ENCODE assay signal across 11 cellular contexts in genomic region chr17:80068301-80069160, GRCh38. TPM values are rescaled to one million over a fixed set of nuclear protein-coding genes. Genes with fewer than 3 reads are reported as not detected.
DNase-seq lines count a peak whose midpoint lies in the region; ATAC-seq and TF ChIP-seq lines count a peak whose summit lies in the region.
"Had no signal": no experiment of that assay in that cellular context is flagged by ENCODE, and none has a peak within 500 bp of the region (broad histone marks: within the 10 kb centered on the region; RNA-seq: fewer than 3 reads in every experiment).

No MANE protein-coding gene starts in this region.

- no peak for TF ChIP-seq POLR2A in Peyer's patch (IDR thresholded peaks at IDR 0.05)

- H3K4me1 ChIP-seq in Peyer's patch (peaks cover 0 to 16% (median 0%) of the 10 kb centered on the region in 4 donors), esophagus (ENCODE audit: control insufficient read depth in 2 of 2, insufficient read depth in 2 of 2, low read length in 1 of 2) (peaks cover 10 to 17% of the 10 kb centered on the region in 2 donors), mucosa of descending colon (ENCODE audit: low read depth) (peaks cover 3% of the 10 kb centered on the region), upper lobe of right lung (peaks cover 34% of the 10 kb centered on the region)

- intact Hi-C loops in mucosa of descending colon (cut with DNase I, micrococcal nuclease): no loop called here
- intact Hi-C loops in upper lobe of right lung (cut with DNase I): no loop called here

- no peaks in the 10 kb centered on the region for H3K36me3 ChIP-seq in Peyer's patch
- H3K36me3 ChIP-seq in esophagus (ENCODE audit: control insufficient read depth in 2 of 2, insufficient read depth in 2 of 2, low read length in 1 of 2): no peaks in the 10 kb centered on the region
- H3K36me3 ChIP-seq in mucosa of descending colon (ENCODE audit: low read depth): no peaks in the 10 kb centered on the region
- no peaks in the 10 kb centered on the region for H3K36me3 ChIP-seq in upper lobe of right lung

- H3K27ac Mint-ChIP-seq in activated naive CD4-positive, alpha-beta T cell treated with anti-CD3 and anti-CD28 coated beads, Interleukin-2, amount 10 ng/mL, durations not matched to agents 7 days and 5 days: no peak overlapping the region
- H3K27ac Mint-ChIP-seq in stimulated activated naive B cell treated with anti-CD40 and anti-IgM and Interleukin-4, amounts not matched to agents 10 μg/mL and 1 μg/mL and 100 μg/mL, for 72 hours: no peak overlapping the region

- ATAC-seq in mucosa of descending colon (peak; percentile 21), upper lobe of right lung (peak; percentile 31), GM19023 (IDR thresholded peaks at IDR 0.05; ENCODE audit: unreplicated experiment) (no peak), HG03520 (IDR thresholded peaks at IDR 0.05; ENCODE audit: unreplicated experiment) (no peak)
- ATAC-seq in stimulated activated naive B cell treated with anti-CD40 and anti-IgM and Interleukin-4, amounts not matched to agents 10 μg/mL and 1 μg/mL and 100 μg/mL, for 72 hours (replicated peaks): no peak

- DNase-seq in Peyer's patch (no peak), mucosa of descending colon (no peak), upper lobe of right lung (no peak)
- DNase-seq in activated naive CD4-positive, alpha-beta T cell treated with anti-CD3 and anti-CD28 coated beads, Interleukin-2, amount 10 ng/mL, durations not matched to agents 7 days and 5 days: no peak
- DNase-seq in stimulated activated naive B cell treated with anti-CD40 and anti-IgM and Interleukin-4, amounts not matched to agents 10 μg/mL and 1 μg/mL and 100 μg/mL, for 72 hours: no peak
- DNase-seq: activated CD4-positive, CD25-positive, alpha-beta regulatory T cell; NCI-H446 treated with DMSO at 0.1 percent for 48 hours had no signal

- peaks cover 13% of the 10 kb centered on the region for H3K4me1 Mint-ChIP-seq in activated naive CD4-positive, alpha-beta T cell treated with anti-CD3 and anti-CD28 coated beads, Interleukin-2, amount 10 ng/mL, durations not matched to agents 7 days and 5 days
- peaks cover 0 to 4% of the 10 kb centered on the region in 2 donors for H3K4me1 Mint-ChIP-seq in stimulated activated naive B cell treated with anti-CD40 and anti-IgM and Interleukin-4, amounts not matched to agents 10 μg/mL and 1 μg/mL and 100 μg/mL, for 72 hours

- H3K9me3 Mint-ChIP-seq in activated naive CD4-positive, alpha-beta T cell treated with anti-CD3 and anti-CD28 coated beads, Interleukin-2, amount 10 ng/mL, durations not matched to agents 7 days and 5 days: no peaks in the 10 kb centered on the region
- no peaks in the 10 kb centered on the region for H3K9me3 Mint-ChIP-seq in stimulated activated naive B cell treated with anti-CD40 and anti-IgM and Interleukin-4, amounts not matched to agents 10 μg/mL and 1 μg/mL and 100 μg/mL, for 72 hours

- CTCF ChIA-PET in activated naive CD4-positive, alpha-beta T cell treated with anti-CD3 and anti-CD28 coated beads, Interleukin-2, amount 10 ng/mL, durations not matched to agents 7 days and 5 days (lab: Charles Lee): no interaction called here

- TF ChIP-seq CTCF in Peyer's patch (IDR thresholded peaks at IDR 0.05) (no peak), mucosa of descending colon (IDR thresholded peaks at IDR 0.05) (no peak), upper lobe of right lung (IDR thresholded peaks at IDR 0.05) (no peak)

- H3K27ac ChIP-seq in Peyer's patch (peak overlapping the region; percentile 14 to 79 (median 46)), esophagus (ENCODE audit: low read depth in 2 of 2, low read length in 1 of 2) (peak overlapping the region; percentile 47 to 77), upper lobe of right lung (peak overlapping the region; percentile 94)
- H3K27ac ChIP-seq: HL-60 had no signal

- no peak overlapping the region for H3K4me3 ChIP-seq in Peyer's patch
- no peak overlapping the region for H3K4me3 ChIP-seq in esophagus (ENCODE audit: low read depth in 1 of 2, low read length in 2 of 2)
- H3K4me3 ChIP-seq in mucosa of descending colon: no peak overlapping the region
- H3K4me3 ChIP-seq in upper lobe of right lung: no peak overlapping the region

- no peaks in the 10 kb centered on the region for H3K9me3 ChIP-seq in Peyer's patch
- H3K9me3 ChIP-seq in esophagus (ENCODE audit: control insufficient read depth in 2 of 2, insufficient read depth in 1 of 2, low read depth in 1 of 2, low read length in 1 of 2): no peaks in the 10 kb centered on the region
- H3K9me3 ChIP-seq in mucosa of descending colon: no peaks in the 10 kb centered on the region
- no peaks in the 10 kb centered on the region for H3K9me3 ChIP-seq in upper lobe of right lung

- H3K36me3 Mint-ChIP-seq in activated naive CD4-positive, alpha-beta T cell treated with anti-CD3 and anti-CD28 coated beads, Interleukin-2, amount 10 ng/mL, durations not matched to agents 7 days and 5 days: no peaks in the 10 kb centered on the region
- H3K36me3 Mint-ChIP-seq in stimulated activated naive B cell treated with anti-CD40 and anti-IgM and Interleukin-4, amounts not matched to agents 10 μg/mL and 1 μg/mL and 100 μg/mL, for 72 hours: no peaks in the 10 kb centered on the region

- WGBS in esophagus, 2 donors: 50 to 57% methylated on average over 21 of the region's 21 CpGs

- peaks cover 11% of the 10 kb centered on the region for H3K27me3 Mint-ChIP-seq in activated naive CD4-positive, alpha-beta T cell treated with anti-CD3 and anti-CD28 coated beads, Interleukin-2, amount 10 ng/mL, durations not matched to agents 7 days and 5 days
- H3K27me3 Mint-ChIP-seq in stimulated activated naive B cell treated with anti-CD40 and anti-IgM and Interleukin-4, amounts not matched to agents 10 μg/mL and 1 μg/mL and 100 μg/mL, for 72 hours: peaks cover 8 to 18% of the 10 kb centered on the region in 2 donors

- no peak overlapping the region for H3K4me3 Mint-ChIP-seq in activated naive CD4-positive, alpha-beta T cell treated with anti-CD3 and anti-CD28 coated beads, Interleukin-2, amount 10 ng/mL, durations not matched to agents 7 days and 5 days
- no peak overlapping the region for H3K4me3 Mint-ChIP-seq in stimulated activated naive B cell treated with anti-CD40 and anti-IgM and Interleukin-4, amounts not matched to agents 10 μg/mL and 1 μg/mL and 100 μg/mL, for 72 hours

- no peaks in the 10 kb centered on the region for H3K27me3 ChIP-seq in Peyer's patch
- no peaks in the 10 kb centered on the region for H3K27me3 ChIP-seq in esophagus (ENCODE audit: control insufficient read depth in 1 of 2, insufficient read depth in 2 of 2, low read length in 2 of 2)
- H3K27me3 ChIP-seq in upper lobe of right lung: no peaks in the 10 kb centered on the region

RNA-seq across cellular contexts. Expression of gene CCDC40, which starts 32.1 kb away (rescaled TPM):
- total RNA-seq in Peyer's patch (10 to 100 TPM in 2 of 4 donors, 1 to 10 TPM in 2; 2.8 to 54.5 (median 7.8) TPM), mucosa of descending colon (1 to 10 TPM; 2.1 to 5.9 (median 2.7) TPM), upper lobe of right lung (3.5 TPM)
- 1 to 10 TPM in 1 of 2 donors, under 1 TPM in 1; 0.48 to 1.3 TPM for polyA plus RNA-seq in esophagus

RNA-seq across cellular contexts. Expression of gene GAA, which starts 32.9 kb away (rescaled TPM):
- total RNA-seq in Peyer's patch (10 to 100 TPM; 33.8 to 88.1 (median 42.3) TPM), mucosa of descending colon (10 to 100 TPM; 23.4 to 50.0 (median 49.3) TPM), upper lobe of right lung (99.1 TPM)
- 10 to 100 TPM; 10.1 to 14.3 TPM for polyA plus RNA-seq in esophagus

RNA-seq across cellular contexts. Expression of gene TBC1D16, which starts 32.9 kb away (rescaled TPM):
- total RNA-seq in Peyer's patch: 10 to 100 TPM; 11.9 to 29.7 (median 22.2) TPM
- 1 to 10 TPM; 2.4 to 3.8 TPM for polyA plus RNA-seq in esophagus
- 10 to 100 TPM; 10.9 to 23.4 (median 22.1) TPM for total RNA-seq in mucosa of descending colon
- total RNA-seq in upper lobe of right lung: 21.7 TPM

Comparison
In these comparisons a context has a peak if more than half of its experiments do, and no peak if none do; other contexts are left out.
1. ATAC-seq: peak in mucosa of descending colon (single experiment) and upper lobe of right lung (single experiment); none in GM19023 (single experiment), HG03520 (single experiment) and stimulated activated naive B cell treated with anti-CD40 and anti-IgM and Interleukin-4, amounts not matched to agents 10 μg/mL and 1 μg/mL and 100 μg/mL, for 72 hours (0 of 2).
2. Peak in every context shown above with its lines, with median percentiles within 50 percentile points of each other: H3K27ac ChIP-seq.